20 cellular contexts compared by ENCODE assay signal in the genomic region with DNA sequence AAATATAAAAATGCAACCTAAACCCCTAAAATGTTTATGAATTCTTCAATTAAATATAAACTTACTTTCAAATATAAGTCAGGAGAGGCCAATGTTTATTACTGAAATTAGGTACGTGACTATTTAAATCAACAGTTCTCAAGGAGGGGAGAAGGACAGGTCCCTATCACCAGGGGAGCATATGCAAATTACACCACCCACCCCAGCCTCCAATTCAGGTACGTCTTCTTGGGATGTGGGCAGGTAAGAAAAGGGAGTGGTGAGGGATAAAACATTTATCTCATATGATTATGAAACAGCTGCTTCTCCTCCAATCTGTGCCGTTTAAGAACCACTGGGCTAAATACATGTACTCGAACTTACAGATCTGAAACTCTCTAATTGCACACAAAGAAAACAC. TPM values are rescaled to one million over a fixed set of nuclear protein-coding genes. Genes with fewer than 3 reads are reported as not detected.
A peak's percentile ranks its signal among the peaks of the same experiment; 100 is the strongest.
DNase-seq lines count a peak whose midpoint lies in the region; ATAC-seq and TF ChIP-seq lines count a peak whose summit lies in the region.
"Had no signal": no experiment of that assay in that cellular context is flagged by ENCODE, and none has a peak within 500 bp of the region (broad histone marks: within the 10 kb centered on the region; RNA-seq: fewer than 3 reads in every experiment).

No MANE protein-coding gene starts in this region.

- H3K9me3 Mint-ChIP-seq in activated naive CD4-positive, alpha-beta T cell treated with anti-CD3 and anti-CD28 coated beads, Interleukin-2, amount 50 U/mL, for 24 hours = no peaks in the 10 kb centered on the region
- peaks cover 11% of the 10 kb centered on the region for H3K9me3 Mint-ChIP-seq in glutamatergic neuron (ENCODE audit: unreplicated experiment)
- no peaks in the 10 kb centered on the region for H3K9me3 Mint-ChIP-seq in stimulated activated memory B cell treated with anti-CD40 and anti-IgM and Interleukin-4, amounts not matched to agents 10 μg/mL and 1 μg/mL and 100 μg/mL, for 72 hours
- H3K9me3 Mint-ChIP-seq in mesothelial cell of epicardium = peaks cover under 1% of the 10 kb centered on the region
- H3K9me3 Mint-ChIP-seq: effector memory CD8-positive, alpha-beta T cell had no signal

- H3K4me1 Mint-ChIP-seq in activated naive CD4-positive, alpha-beta T cell treated with anti-CD3 and anti-CD28 coated beads, Interleukin-2, amount 50 U/mL, for 24 hours = peaks cover 73% of the 10 kb centered on the region
- peaks cover 14% of the 10 kb centered on the region for H3K4me1 Mint-ChIP-seq in glutamatergic neuron (ENCODE audit: low read depth, unreplicated experiment)
- H3K4me1 Mint-ChIP-seq in stimulated activated memory B cell treated with anti-CD40 and anti-IgM and Interleukin-4, amounts not matched to agents 10 μg/mL and 1 μg/mL and 100 μg/mL, for 72 hours = peaks cover 76% of the 10 kb centered on the region
- peaks cover 28% of the 10 kb centered on the region for H3K4me1 Mint-ChIP-seq in mesothelial cell of epicardium

- TF ChIP-seq POLR2A in lower leg skin (IDR thresholded peaks at IDR 0.05) = no peak

- H2AFZ ChIP-seq in OCI-LY3 (ENCODE audit: low read depth, low read length) = no peak overlapping the region

- no peak for ATAC-seq in stimulated activated memory B cell treated with anti-CD40 and anti-IgM and Interleukin-4, amounts not matched to agents 10 μg/mL and 1 μg/mL and 100 μg/mL, for 72 hours
- ATAC-seq: effector memory CD8-positive, alpha-beta T cell; heart left ventricle; stimulated activated naive CD8-positive, alpha-beta T cell treated with anti-CD3 and anti-CD28 coated beads, Interleukin-15, amount 100 ng/mL, for 72 hours; upper lobe of right lung had no signal

- peaks cover 24% of the 10 kb centered on the region for H3K4me1 ChIP-seq in OCI-LY3 (ENCODE audit: low read length)

- H3K9me3 ChIP-seq in OCI-LY3 (ENCODE audit: insufficient read depth, low read length) = no peaks in the 10 kb centered on the region
- H3K9me3 ChIP-seq: heart left ventricle, upper lobe of right lung had no signal

- H3K4me3 Mint-ChIP-seq in activated naive CD4-positive, alpha-beta T cell treated with anti-CD3 and anti-CD28 coated beads, Interleukin-2, amount 50 U/mL, for 24 hours = peak overlapping the region; percentile 39
- H3K4me3 Mint-ChIP-seq in glutamatergic neuron (ENCODE audit: unreplicated experiment) (peak overlapping the region; percentile 49), mesothelial cell of epicardium (no peak overlapping the region)
- H3K4me3 Mint-ChIP-seq in stimulated activated memory B cell treated with anti-CD40 and anti-IgM and Interleukin-4, amounts not matched to agents 10 μg/mL and 1 μg/mL and 100 μg/mL, for 72 hours = peak overlapping the region; percentile 13

- DNase-seq in activated naive CD4-positive, alpha-beta T cell treated with Interleukin-2 at 50 U/mL for 16 hours = no peak
- DNase-seq in glutamatergic neuron = no peak
- DNase-seq in lower leg skin (ENCODE audit: low spot score in 2 of 2) = no peak
- no peak for DNase-seq in mesothelial cell of epicardium (ENCODE audit: low spot score in 2 of 2, unreplicated experiment in 2 of 2)
- DNase-seq in activated CD4-positive, alpha-beta T cell treated with anti-CD3 and anti-CD28 coated beads for 48 hours = no peak
- DNase-seq: activated CD4-positive, alpha-beta T cell treated with anti-CD3 and anti-CD28 coated beads, Interleukin-2, amount 50 U/mL, for 1 hour; C1 segment of cervical spinal cord; effector memory CD8-positive, alpha-beta T cell; heart left ventricle; immature natural killer cell; NCI-H2029 treated with DMSO at 0.1 percent for 48 hours; NCI-H446 treated with DMSO at 0.1 percent for 48 hours; stimulated activated CD4-positive, alpha-beta T cell treated with anti-CD3 and anti-CD28 coated beads, Interleukin-2, amount 100 ng/mL, for 48 hours; stimulated activated naive CD8-positive, alpha-beta T cell treated with anti-CD3 and anti-CD28 coated beads, Interleukin-15, amount 100 ng/mL, for 72 hours; upper lobe of right lung had no signal

- intact Hi-C loops in lower leg skin (cut with DNase I; ENCODE audit: low total_unique reads) = no loop called here

- H3K4me2 ChIP-seq in OCI-LY3 (ENCODE audit: low read length) = peak overlapping the region; percentile 95

- no peaks in the 10 kb centered on the region for H3K27me3 Mint-ChIP-seq in activated naive CD4-positive, alpha-beta T cell treated with anti-CD3 and anti-CD28 coated beads, Interleukin-2, amount 50 U/mL, for 24 hours
- H3K27me3 Mint-ChIP-seq in glutamatergic neuron (ENCODE audit: unreplicated experiment) = peaks cover 7% of the 10 kb centered on the region
- no peaks in the 10 kb centered on the region for H3K27me3 Mint-ChIP-seq in stimulated activated memory B cell treated with anti-CD40 and anti-IgM and Interleukin-4, amounts not matched to agents 10 μg/mL and 1 μg/mL and 100 μg/mL, for 72 hours
- H3K27me3 Mint-ChIP-seq in mesothelial cell of epicardium (ENCODE audit: low read depth) = no peaks in the 10 kb centered on the region
- H3K27me3 Mint-ChIP-seq: effector memory CD8-positive, alpha-beta T cell; progenitor cell of endocrine pancreas; stimulated activated naive CD8-positive, alpha-beta T cell treated with anti-CD3 and anti-CD28 coated beads, Interleukin-15, amount 100 ng/mL, for 72 hours had no signal

- TF ChIP-seq CTCF in OCI-LY3 (IDR thresholded peaks at IDR 0.05; ENCODE audit: low read depth, low read length) (no peak), glutamatergic neuron (IDR thresholded peaks at IDR 0.05; ENCODE audit: partially characterized antibody, unreplicated experiment) (no peak), lower leg skin (IDR thresholded peaks at IDR 0.05) (no peak), mesothelial cell of epicardium (IDR thresholded peaks at IDR 0.05; ENCODE audit: unreplicated experiment) (no peak)

- H3K36me3 ChIP-seq in OCI-LY3 (replicated peaks; ENCODE audit: low read depth, low read length) = no peaks in the 10 kb centered on the region
- H3K36me3 ChIP-seq: heart left ventricle, upper lobe of right lung had no signal

- H3K4me3 ChIP-seq in OCI-LY3 (ENCODE audit: low read length) (no peak overlapping the region), lower leg skin (ENCODE audit: low read depth, poor library complexity, severe bottlenecking) (no peak overlapping the region)
- H3K4me3 ChIP-seq: skin epidermis, upper lobe of right lung had no signal

- 55 to 65% methylated on average over 4 of the region's 4 CpGs for WGBS in lower leg skin, 2 donors

- H3K9ac ChIP-seq in OCI-LY3 (ENCODE audit: low read length) = no peak overlapping the region

- no peak overlapping the region for H3K27ac ChIP-seq in OCI-LY3 (ENCODE audit: low read length)
- H3K27ac ChIP-seq: heart left ventricle, upper lobe of right lung had no signal

- H3K36me3 Mint-ChIP-seq in activated naive CD4-positive, alpha-beta T cell treated with anti-CD3 and anti-CD28 coated beads, Interleukin-2, amount 50 U/mL, for 24 hours = peaks cover 9% of the 10 kb centered on the region
- H3K36me3 Mint-ChIP-seq in glutamatergic neuron (ENCODE audit: unreplicated experiment) = no peaks in the 10 kb centered on the region
- H3K36me3 Mint-ChIP-seq in stimulated activated memory B cell treated with anti-CD40 and anti-IgM and Interleukin-4, amounts not matched to agents 10 μg/mL and 1 μg/mL and 100 μg/mL, for 72 hours = peaks cover 1% of the 10 kb centered on the region
- H3K36me3 Mint-ChIP-seq in mesothelial cell of epicardium = peaks cover under 1% of the 10 kb centered on the region
- H3K36me3 Mint-ChIP-seq: immature natural killer cell had no signal

- peaks cover 73% of the 10 kb centered on the region for H4K20me1 ChIP-seq in OCI-LY3 (ENCODE audit: insufficient read depth, low read length)

- H3K27ac Mint-ChIP-seq in activated naive CD4-positive, alpha-beta T cell treated with anti-CD3 and anti-CD28 coated beads, Interleukin-2, amount 50 U/mL, for 24 hours = no peak overlapping the region
- no peak overlapping the region for H3K27ac Mint-ChIP-seq in glutamatergic neuron (ENCODE audit: unreplicated experiment)
- no peak overlapping the region for H3K27ac Mint-ChIP-seq in stimulated activated memory B cell treated with anti-CD40 and anti-IgM and Interleukin-4, amounts not matched to agents 10 μg/mL and 1 μg/mL and 100 μg/mL, for 72 hours
- no peak overlapping the region for H3K27ac Mint-ChIP-seq in mesothelial cell of epicardium
- H3K27ac Mint-ChIP-seq: effector memory CD8-positive, alpha-beta T cell; immature natural killer cell; progenitor cell of endocrine pancreas had no signal

- H3K27me3 ChIP-seq in OCI-LY3 (ENCODE audit: low read depth, low read length) = no peaks in the 10 kb centered on the region
- H3K27me3 ChIP-seq: heart left ventricle, upper lobe of right lung had no signal

- H3K79me2 ChIP-seq in OCI-LY3 (ENCODE audit: low read length) = peaks cover 93% of the 10 kb centered on the region

RNA-seq across cellular contexts. Expression of a gene that starts 3.4 kb away (rescaled TPM):
- total RNA-seq in glutamatergic neuron (ENCODE audit: unreplicated experiment) (52.3 TPM), lower leg skin (10 to 100 TPM; 46.2 to 76.3 (median 50.5) TPM), mesothelial cell of epicardium (45.0 to 47.9 TPM (median 45.5 TPM) in 3 replicates)
